In the genomic region with DNA sequence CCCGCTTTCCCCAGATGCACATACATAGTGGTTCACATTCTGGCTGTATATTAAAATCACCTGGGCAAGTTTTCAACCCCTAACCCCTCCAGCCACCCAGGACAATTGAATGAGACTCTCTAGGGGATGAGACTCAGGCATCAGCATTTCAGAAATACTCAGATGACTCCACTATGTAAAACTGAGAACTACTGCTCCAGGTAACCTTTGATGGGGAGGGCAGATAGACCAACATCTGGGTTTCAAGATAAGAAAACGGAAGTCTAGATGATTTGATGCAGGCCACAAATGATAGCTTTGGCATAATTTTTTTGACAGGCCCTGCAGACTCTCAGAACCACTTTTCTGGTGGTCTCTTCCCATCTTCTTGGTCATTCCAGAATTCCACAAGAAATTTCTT, we compare ENCODE assay signal across 13 cellular contexts.
DNase-seq lines count a peak whose midpoint lies in the region; ATAC-seq and TF ChIP-seq lines count a peak whose summit lies in the region.
"Had no signal": no experiment of that assay in that cellular context is flagged by ENCODE, and none has a peak within 500 bp of the region (broad histone marks: within the 10 kb centered on the region; RNA-seq: fewer than 3 reads in every experiment).

No MANE protein-coding gene starts in this region.

- H3K36me3 Mint-ChIP-seq in activated CD4-positive, alpha-beta T cell treated with anti-CD3 and anti-CD28 coated beads for 36 hours (ENCODE audit: low read depth): no peaks in the 10 kb centered on the region
- H3K36me3 Mint-ChIP-seq in activated CD4-positive, alpha-beta T cell treated with anti-CD3 and anti-CD28 coated beads, Interleukin-2, amount 10 ng/mL, durations not matched to agents 7 days and 5 days (ENCODE audit: low read depth): no peaks in the 10 kb centered on the region
- no peaks in the 10 kb centered on the region for H3K36me3 Mint-ChIP-seq in stimulated activated effector memory CD8-positive, alpha-beta T cell treated with anti-CD3 and anti-CD28 coated beads, Interleukin-12 subunit alpha, Interleukin-12 subunit beta, amount 100 ng/mL, for 72 hours

- no peak overlapping the region for H3K4me3 Mint-ChIP-seq in activated CD4-positive, alpha-beta T cell treated with anti-CD3 and anti-CD28 coated beads for 36 hours
- H3K4me3 Mint-ChIP-seq in activated CD4-positive, alpha-beta T cell treated with anti-CD3 and anti-CD28 coated beads, Interleukin-2, amount 10 ng/mL, durations not matched to agents 7 days and 5 days: no peak overlapping the region
- H3K4me3 Mint-ChIP-seq in stimulated activated effector memory CD8-positive, alpha-beta T cell treated with anti-CD3 and anti-CD28 coated beads, Interleukin-12 subunit alpha, Interleukin-12 subunit beta, amount 100 ng/mL, for 72 hours: no peak overlapping the region
- H3K4me3 Mint-ChIP-seq: T-helper 1 cell treated with Interleukin-12 subunit alpha and Interleukin-12 subunit beta and Interleukin-4 antibody, amounts not matched to agents 30 μg/mL and 1 μg/mL, for 36 hours had no signal

- intact Hi-C loops in activated CD4-positive, alpha-beta T cell treated with anti-CD3 and anti-CD28 coated beads for 36 hours (cut with DNase I, micrococcal nuclease): loop anchor here in 1 of 2 experiments (10.0 kb wide), 1 partner anchor 263 kb away; no protein-coding TSS in a partner anchor

- H3K27me3 Mint-ChIP-seq in activated CD4-positive, alpha-beta T cell treated with anti-CD3 and anti-CD28 coated beads for 36 hours: peaks cover 15% of the 10 kb centered on the region
- H3K27me3 Mint-ChIP-seq in activated CD4-positive, alpha-beta T cell treated with anti-CD3 and anti-CD28 coated beads, Interleukin-2, amount 10 ng/mL, durations not matched to agents 7 days and 5 days: peaks cover 13% of the 10 kb centered on the region

- no peak for DNase-seq in activated CD4-positive, alpha-beta T cell treated with anti-CD3 and anti-CD28 coated beads for 36 hours
- no peak for DNase-seq in activated CD4-positive, alpha-beta T cell treated with anti-CD3 and anti-CD28 coated beads, Interleukin-2, amount 10 ng/mL, durations not matched to agents 7 days and 5 days
- DNase-seq in stimulated activated effector memory CD8-positive, alpha-beta T cell treated with anti-CD3 and anti-CD28 coated beads, Interleukin-12 subunit alpha, Interleukin-12 subunit beta, amount 100 ng/mL, for 72 hours (ENCODE audit: low spot score in 2 of 2): no peak
- DNase-seq in SKM-1 (lab: John Stamatoyannopoulos, UW; ENCODE audit: unreplicated experiment): no peak
- no peak for DNase-seq in AG08395 (ENCODE audit: low spot score)
- DNase-seq in GM10266 (ENCODE audit: extremely low spot score): no peak
- DNase-seq: activated CD4-positive, alpha-beta T cell treated with anti-CD3 and anti-CD28 coated beads, Interleukin-2, amount 50 U/mL, for 4 hours; activated naive CD4-positive, alpha-beta T cell treated with Interleukin-2 at 50 U/mL for 16 hours; PC-9; upper lobe of right lung had no signal

- TF ChIP-seq CTCF in GM10266 (IDR thresholded peaks at IDR 0.05; ENCODE audit: control insufficient read depth, insufficient read depth, low read depth, missing control alignments): no peak

- no peak overlapping the region for H3K27ac Mint-ChIP-seq in activated CD4-positive, alpha-beta T cell treated with anti-CD3 and anti-CD28 coated beads for 36 hours
- no peak overlapping the region for H3K27ac Mint-ChIP-seq in activated CD4-positive, alpha-beta T cell treated with anti-CD3 and anti-CD28 coated beads, Interleukin-2, amount 10 ng/mL, durations not matched to agents 7 days and 5 days
- H3K27ac Mint-ChIP-seq in stimulated activated effector memory CD8-positive, alpha-beta T cell treated with anti-CD3 and anti-CD28 coated beads, Interleukin-12 subunit alpha, Interleukin-12 subunit beta, amount 100 ng/mL, for 72 hours: no peak overlapping the region
- H3K27ac Mint-ChIP-seq: T-helper 1 cell treated with Interleukin-12 subunit alpha and Interleukin-12 subunit beta and Interleukin-4 antibody, amounts not matched to agents 30 μg/mL and 1 μg/mL, for 36 hours had no signal

- H3K4me1 Mint-ChIP-seq in activated CD4-positive, alpha-beta T cell treated with anti-CD3 and anti-CD28 coated beads for 36 hours: peaks cover 6% of the 10 kb centered on the region
- peaks cover 2% of the 10 kb centered on the region for H3K4me1 Mint-ChIP-seq in activated CD4-positive, alpha-beta T cell treated with anti-CD3 and anti-CD28 coated beads, Interleukin-2, amount 10 ng/mL, durations not matched to agents 7 days and 5 days
- no peaks in the 10 kb centered on the region for H3K4me1 Mint-ChIP-seq in stimulated activated effector memory CD8-positive, alpha-beta T cell treated with anti-CD3 and anti-CD28 coated beads, Interleukin-12 subunit alpha, Interleukin-12 subunit beta, amount 100 ng/mL, for 72 hours

- H3K9me3 Mint-ChIP-seq in activated CD4-positive, alpha-beta T cell treated with anti-CD3 and anti-CD28 coated beads for 36 hours (ENCODE audit: low read depth): no peaks in the 10 kb centered on the region
- no peaks in the 10 kb centered on the region for H3K9me3 Mint-ChIP-seq in activated CD4-positive, alpha-beta T cell treated with anti-CD3 and anti-CD28 coated beads, Interleukin-2, amount 10 ng/mL, durations not matched to agents 7 days and 5 days
- H3K9me3 Mint-ChIP-seq in stimulated activated effector memory CD8-positive, alpha-beta T cell treated with anti-CD3 and anti-CD28 coated beads, Interleukin-12 subunit alpha, Interleukin-12 subunit beta, amount 100 ng/mL, for 72 hours: no peaks in the 10 kb centered on the region
- H3K9me3 Mint-ChIP-seq: T-helper 1 cell treated with Interleukin-12 subunit alpha and Interleukin-12 subunit beta and Interleukin-4 antibody, amounts not matched to agents 30 μg/mL and 1 μg/mL, for 36 hours had no signal

- POLR2A ChIA-PET in activated CD4-positive, alpha-beta T cell treated with anti-CD3 and anti-CD28 coated beads for 36 hours (lab: Charles Lee): no interaction called here
- POLR2A ChIA-PET in activated CD4-positive, alpha-beta T cell treated with anti-CD3 and anti-CD28 coated beads, Interleukin-2, amount 10 ng/mL, durations not matched to agents 7 days and 5 days (lab: Charles Lee): no interaction called here

- peak; percentile 64 for ATAC-seq in activated CD4-positive, alpha-beta T cell treated with anti-CD3 and anti-CD28 coated beads for 36 hours
- ATAC-seq in GM21786 (IDR thresholded peaks at IDR 0.05; ENCODE audit: unreplicated experiment): peak; percentile 60
- ATAC-seq in HG03354 (IDR thresholded peaks at IDR 0.05; ENCODE audit: poor library complexity, severe bottlenecking, unreplicated experiment): peak; percentile 53
- ATAC-seq in stimulated activated effector memory CD8-positive, alpha-beta T cell treated with anti-CD3 and anti-CD28 coated beads, Interleukin-12 subunit alpha, Interleukin-12 subunit beta, amount 100 ng/mL, for 72 hours: peak; percentile 70
- ATAC-seq: upper lobe of right lung had no signal

- CTCF ChIA-PET in activated CD4-positive, alpha-beta T cell treated with anti-CD3 and anti-CD28 coated beads for 36 hours (lab: Charles Lee): no interaction called here
- CTCF ChIA-PET in activated CD4-positive, alpha-beta T cell treated with anti-CD3 and anti-CD28 coated beads, Interleukin-2, amount 10 ng/mL, durations not matched to agents 7 days and 5 days (lab: Charles Lee): no interaction called here
